ENCODE assay signal across 19 cellular contexts in the genomic region with DNA sequence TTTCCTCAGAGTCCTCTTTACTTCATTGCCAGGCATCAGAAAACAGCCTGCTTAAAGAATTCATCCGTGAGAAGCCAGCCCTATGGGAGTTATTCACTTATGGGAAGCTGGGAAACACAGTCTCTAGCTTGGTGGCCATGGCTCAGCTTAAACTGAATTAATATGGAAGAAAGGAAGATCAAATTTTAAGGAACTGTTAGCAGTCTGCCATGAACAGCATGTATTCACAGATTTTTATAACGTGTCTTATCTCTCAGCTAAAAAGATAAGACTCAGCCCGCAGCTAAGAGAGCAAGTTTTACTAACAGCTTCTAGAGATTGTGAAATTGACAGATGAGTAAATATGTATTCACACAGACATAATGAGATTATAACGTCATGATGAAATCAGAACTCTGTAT.
DNase-seq lines count a peak whose midpoint lies in the region; ATAC-seq, FAIRE-seq and TF ChIP-seq lines count a peak whose summit lies in the region.
"Had no signal": no experiment of that assay in that cellular context is flagged by ENCODE, and none has a peak within 500 bp of the region (broad histone marks: within the 10 kb centered on the region; RNA-seq: fewer than 3 reads in every experiment).

No MANE protein-coding gene starts in this region.

- H3K27me3 Mint-ChIP-seq in brain, result no peaks in the 10 kb centered on the region
- H3K27me3 Mint-ChIP-seq: activated CD4-positive, alpha-beta T cell treated with anti-CD3 and anti-CD28 coated beads for 36 hours; activated naive CD4-positive, alpha-beta T cell treated with anti-CD3 and anti-CD28 coated beads, Interleukin-2, amount 50 U/mL, for 24 hours; IgD-negative memory B cell had no signal

- peak overlapping the region in 3 of 5 experiments; percentile 28 to 67 (median 44) for H3K27ac Mint-ChIP-seq in brain
- H3K27ac Mint-ChIP-seq: activated CD4-positive, alpha-beta T cell treated with anti-CD3 and anti-CD28 coated beads for 36 hours; activated naive CD4-positive, alpha-beta T cell treated with anti-CD3 and anti-CD28 coated beads, Interleukin-2, amount 50 U/mL, for 24 hours; CD14-positive monocyte; IgD-negative memory B cell; progenitor cell of endocrine pancreas had no signal

- ATAC-seq in left colon, result peak; percentile 44
- no peak for ATAC-seq in HG02642 (IDR thresholded peaks at IDR 0.05; ENCODE audit: poor library complexity, unreplicated experiment)
- ATAC-seq: activated CD4-positive, alpha-beta T cell treated with anti-CD3 and anti-CD28 coated beads for 36 hours; Panc1 had no signal

- DNase-seq in ELR (ENCODE audit: low read depth) (peak; percentile 36), HS-5 (ENCODE audit: low read depth) (peak; percentile 15), left colon (no peak), HK-2 (ENCODE audit: unreplicated experiment) (no peak), urothelium cell line (ENCODE audit: low spot score) (no peak), nucleus accumbens (lab: John Stamatoyannopoulos, UW) (no peak)
- DNase-seq: activated CD4-positive, alpha-beta T cell treated with anti-CD3 and anti-CD28 coated beads for 36 hours; glutamatergic neuron; H9; kidney; NCI-H1417 treated with DMSO at 0.1 percent for 48 hours; NCI-H510A had no signal

- peaks cover 7% of the 10 kb centered on the region for H3K4me1 Mint-ChIP-seq in brain
- H3K4me1 Mint-ChIP-seq: activated CD4-positive, alpha-beta T cell treated with anti-CD3 and anti-CD28 coated beads for 36 hours; activated naive CD4-positive, alpha-beta T cell treated with anti-CD3 and anti-CD28 coated beads, Interleukin-2, amount 50 U/mL, for 24 hours; CD14-positive monocyte; H9; IgD-negative memory B cell had no signal

- peak overlapping the region in 1 of 5 experiments; percentile 5 for H3K4me3 Mint-ChIP-seq in brain
- H3K4me3 Mint-ChIP-seq: activated CD4-positive, alpha-beta T cell treated with anti-CD3 and anti-CD28 coated beads for 36 hours; activated naive CD4-positive, alpha-beta T cell treated with anti-CD3 and anti-CD28 coated beads, Interleukin-2, amount 50 U/mL, for 24 hours; CD14-positive monocyte; H9; IgD-negative memory B cell had no signal

- FAIRE-seq in urothelium cell line (lab: Jason Lieb, UNC), result no peak
- FAIRE-seq: kidney had no signal

- H3K9me3 Mint-ChIP-seq in brain, result peaks cover 0 to 3% (median 0%) of the 10 kb centered on the region in 5 experiments
- H3K9me3 Mint-ChIP-seq: activated naive CD4-positive, alpha-beta T cell treated with anti-CD3 and anti-CD28 coated beads, Interleukin-2, amount 50 U/mL, for 24 hours; H9; IgD-negative memory B cell had no signal

- H3K36me3 Mint-ChIP-seq in brain, result no peaks in the 10 kb centered on the region
- H3K36me3 Mint-ChIP-seq: activated naive CD4-positive, alpha-beta T cell treated with anti-CD3 and anti-CD28 coated beads, Interleukin-2, amount 50 U/mL, for 24 hours; CD14-positive monocyte; IgD-negative memory B cell had no signal

- no peak for TF ChIP-seq CTCF in brain (conservative IDR thresholded peaks at IDR 0.05)

- intact Hi-C loops in left colon (cut with DNase I, micrococcal nuclease), result no loop called here

Comparison
In these comparisons a context has a peak if more than half of its experiments do, and no peak if none do; other contexts are left out.
1. DNase-seq: peak in ELR (single experiment) and HS-5 (single experiment); none in left colon (0 of 2), HK-2 (single experiment), urothelium cell line (single experiment) and nucleus accumbens (0 of 56).